Comparison of ENCODE assay signal across 21 cellular contexts in the genomic region with DNA sequence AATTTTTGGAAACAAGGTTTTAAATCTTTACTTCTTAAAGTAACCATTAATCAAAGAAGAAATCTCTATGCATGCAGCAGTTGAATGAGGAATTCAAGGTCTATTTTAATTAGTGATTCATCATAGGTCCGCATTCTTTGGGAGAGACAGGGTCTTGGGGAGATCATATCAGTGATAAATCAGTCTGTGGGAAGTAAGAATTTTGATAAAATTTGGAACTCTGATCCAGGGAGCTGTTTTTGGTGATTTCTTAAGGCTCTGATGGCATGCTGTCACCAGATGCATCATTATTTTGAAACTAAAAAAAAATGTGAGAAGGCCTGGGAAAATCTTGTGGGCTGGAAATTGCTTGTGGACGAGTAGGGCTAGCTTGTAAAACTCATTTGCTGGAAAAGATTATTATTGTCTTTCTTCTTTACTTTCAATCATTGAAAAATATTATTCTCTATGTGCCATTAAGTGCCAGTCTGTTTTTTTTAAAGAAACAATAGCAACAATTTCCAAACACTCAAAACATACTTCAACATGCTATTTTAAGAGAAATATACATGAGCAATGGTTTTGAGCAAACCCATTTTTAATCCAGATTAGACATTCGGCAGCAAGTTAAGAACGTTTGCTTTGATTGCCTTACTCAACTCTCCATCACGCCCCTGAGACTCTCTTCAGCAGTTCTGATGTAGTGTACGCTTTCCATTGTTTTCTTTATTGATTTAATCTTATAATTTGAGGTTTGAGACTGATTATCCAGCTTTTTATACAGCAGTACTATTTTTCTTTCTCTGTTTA.
DNase-seq lines count a peak whose midpoint lies in the region; FAIRE-seq and TF ChIP-seq lines count a peak whose summit lies in the region.
"Had no signal": no experiment of that assay in that cellular context is flagged by ENCODE, and none has a peak within 500 bp of the region (broad histone marks: within the 10 kb centered on the region; RNA-seq: fewer than 3 reads in every experiment).

No MANE protein-coding gene starts in this region.

- H3K9me3 ChIP-seq in endothelial cell of umbilical vein (replicated peaks; ENCODE audit: control insufficient read depth, insufficient read depth, low read length) = no peaks in the 10 kb centered on the region
- H3K9me3 ChIP-seq: testis had no signal

- FAIRE-seq in endothelial cell of umbilical vein (lab: Jason Lieb, UNC) = no peak
- FAIRE-seq: TTC549 had no signal

- DNase-seq in GM04503 (ENCODE audit: low read depth) = peak; percentile 70
- DNase-seq in NCI-H69 (lab: John Stamatoyannopoulos, UW) = peak; percentile 49
- peak; percentile 6 for DNase-seq in endothelial cell of umbilical vein (ENCODE audit: low read depth, low spot score)
- DNase-seq in osteocyte (ENCODE audit: extremely low spot score, unreplicated experiment) = no peak
- no peak for DNase-seq in DMS114 treated with DMSO at 0.1 percent for 48 hours (lab: John Stamatoyannopoulos, UW; ENCODE audit: unreplicated experiment)
- no peak for DNase-seq in retina
- DNase-seq in islet precursor cell = no peak
- DNase-seq: activated CD4-positive, alpha-beta T cell treated with anti-CD3 and anti-CD28 coated beads for 48 hours; activated effector memory CD4-positive, alpha-beta T cell treated with anti-CD3 and anti-CD28 coated beads, Interleukin-2, amount 50 U/mL, for 16 hours; amygdala; CD4-positive, CD25-positive, alpha-beta regulatory T cell; DMS79; H7; KG1; left cardiac atrium; NCI-H2029 treated with DMSO at 0.1 percent for 48 hours; NCI-H526 treated with DMSO at 0.1 percent for 48 hours; nephron progenitor cell; testis had no signal

- H3K36me3 Mint-ChIP-seq in osteocyte (ENCODE audit: unreplicated experiment) = no peaks in the 10 kb centered on the region
- H3K36me3 Mint-ChIP-seq: CD4-positive, CD25-positive, alpha-beta regulatory T cell had no signal

- H3K9me1 ChIP-seq in endothelial cell of umbilical vein (replicated peaks; ENCODE audit: control insufficient read depth, extremely low read depth, insufficient read depth, low read length) = no peaks in the 10 kb centered on the region

- H3K79me2 ChIP-seq in endothelial cell of umbilical vein (ENCODE audit: control insufficient read depth, insufficient read depth, low read length) = no peaks in the 10 kb centered on the region

- CTCF ChIA-PET in endothelial cell of umbilical vein (lab: Charles Lee) = no interaction called here

- no peak overlapping the region for H3K27ac ChIP-seq in endothelial cell of umbilical vein (ENCODE audit: insufficient read depth, low read depth, low read length)
- H3K27ac ChIP-seq: HL-60, testis had no signal

- TF ChIP-seq POLR2A in endothelial cell of umbilical vein (IDR thresholded peaks at IDR 0.05; ENCODE audit: low read depth, low read length) = no peak

- no peak overlapping the region for H3K4me3 Mint-ChIP-seq in osteocyte (ENCODE audit: unreplicated experiment)
- H3K4me3 Mint-ChIP-seq: CD4-positive, CD25-positive, alpha-beta regulatory T cell; nephron progenitor cell had no signal

- peaks cover 3% of the 10 kb centered on the region for H3K9me3 Mint-ChIP-seq in osteocyte (ENCODE audit: unreplicated experiment)

- TF ChIP-seq CTCF in endothelial cell of umbilical vein (IDR thresholded peaks at IDR 0.05; ENCODE audit: extremely low read depth in 1 of 2, insufficient read depth in 1 of 2, low read depth in 1 of 2, low read length in 2 of 2) = no peak
- TF ChIP-seq CTCF in osteocyte (IDR thresholded peaks at IDR 0.05) = no peak

- dilution Hi-C loops in endothelial cell of umbilical vein (cut with MboI; ENCODE audit: extremely low pct_ligation_motif_present, low sequenced_read_pairs) = no loop called here

- no peak overlapping the region for H3K4me2 ChIP-seq in endothelial cell of umbilical vein (ENCODE audit: insufficient read depth, low read length)

- no peaks in the 10 kb centered on the region for H3K27me3 Mint-ChIP-seq in osteocyte (ENCODE audit: unreplicated experiment)

- BruUV-seq in endothelial cell of umbilical vein (replicated peaks; lab: Mats Ljungman, UMichigan) = no TSS peak

- H2AFZ ChIP-seq in endothelial cell of umbilical vein (ENCODE audit: low read depth, low read length) = no peak overlapping the region

- H3K9ac ChIP-seq in endothelial cell of umbilical vein (replicated peaks; ENCODE audit: extremely low read depth, insufficient read depth, low read length) = no peak overlapping the region

- intact Hi-C loops in endothelial cell of umbilical vein (cut with micrococcal nuclease) = no loop called here

- no peaks in the 10 kb centered on the region for H3K27me3 ChIP-seq in endothelial cell of umbilical vein (ENCODE audit: control insufficient read depth in 2 of 2, insufficient read depth in 2 of 2, low read length in 2 of 2)
- H3K27me3 ChIP-seq: testis had no signal

- H3K36me3 ChIP-seq in endothelial cell of umbilical vein (ENCODE audit: control insufficient read depth in 2 of 2, extremely low read depth in 1 of 2, insufficient read depth in 2 of 2, low read length in 2 of 2) = no peaks in the 10 kb centered on the region

- H3K27ac Mint-ChIP-seq in osteocyte (ENCODE audit: unreplicated experiment) = peak overlapping the region; percentile 53
- H3K27ac Mint-ChIP-seq: CD4-positive, CD25-positive, alpha-beta regulatory T cell; nephron progenitor cell had no signal

- no peaks in the 10 kb centered on the region for H3K4me1 ChIP-seq in endothelial cell of umbilical vein (ENCODE audit: control insufficient read depth, extremely low read depth, insufficient read depth, low read length)
- H3K4me1 ChIP-seq: testis had no signal

- H4K20me1 ChIP-seq in endothelial cell of umbilical vein (replicated peaks; ENCODE audit: control insufficient read depth, extremely low read depth, insufficient read depth, low read length) = no peaks in the 10 kb centered on the region

- H3K4me1 Mint-ChIP-seq in osteocyte (ENCODE audit: unreplicated experiment) = peaks cover 48% of the 10 kb centered on the region
- H3K4me1 Mint-ChIP-seq: CD4-positive, CD25-positive, alpha-beta regulatory T cell had no signal

- POLR2A ChIA-PET in endothelial cell of umbilical vein (lab: Charles Lee) = no interaction called here

- H3K4me3 ChIP-seq in endothelial cell of umbilical vein (replicated peaks in 1 of 3; ENCODE audit: insufficient read depth in 1 of 3, low read depth in 1 of 3, low read length in 3 of 3) = no peak overlapping the region
- H3K4me3 ChIP-seq: testis had no signal

TF ChIP-seq in endothelial cell of umbilical vein, 7 proteins besides CTCF, POLR2A, EP300 and RAD21:
- no peak for TF ChIP-seq FOS (IDR thresholded peaks at IDR 0.05; ENCODE audit: borderline replicate concordance, insufficient read depth, low read length)
- TF ChIP-seq, protein P1, sequence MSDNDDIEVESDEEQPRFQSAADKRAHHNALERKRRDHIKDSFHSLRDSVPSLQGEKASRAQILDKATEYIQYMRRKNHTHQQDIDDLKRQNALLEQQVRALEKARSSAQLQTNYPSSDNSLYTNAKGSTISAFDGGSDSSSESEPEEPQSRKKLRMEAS (IDR thresholded peaks at IDR 0.05; ENCODE audit: insufficient read depth, insufficient read length) = no peak
- TF ChIP-seq GATA2 (IDR thresholded peaks at IDR 0.05; ENCODE audit: insufficient read depth, insufficient read length, low read depth, low read length) = peak; percentile 51
TF ChIP-seq in endothelial cell of umbilical vein: peak in this region for 1.

Comparison
In these comparisons a context has a peak if more than half of its experiments do, and no peak if none do; other contexts are left out.
1. DNase-seq: peak in GM04503 (single experiment), NCI-H69 (single experiment) and endothelial cell of umbilical vein (single experiment); none in osteocyte (single experiment), DMS114 treated with DMSO at 0.1 percent for 48 hours (single experiment), retina (single experiment) and islet precursor cell (single experiment).